In the genomic region with DNA sequence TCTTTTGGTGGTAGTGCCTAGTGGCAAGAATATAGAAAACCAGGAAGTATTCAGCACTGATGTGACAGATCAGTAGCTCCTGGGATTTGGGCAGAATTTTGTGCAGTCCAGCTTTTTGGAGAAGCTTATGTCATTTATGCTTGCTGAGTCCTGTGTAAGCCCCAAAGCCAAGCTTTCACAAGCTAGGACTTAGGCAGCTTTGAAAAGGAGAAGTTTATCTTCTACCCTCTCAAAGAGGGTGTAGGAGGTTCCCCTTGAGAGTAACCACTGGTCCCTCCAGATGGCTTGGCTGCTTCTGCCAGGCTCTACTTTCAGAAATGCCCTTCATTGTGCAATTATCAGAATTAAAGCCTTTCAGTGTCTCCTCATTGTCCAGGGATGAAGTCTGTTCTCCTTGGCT, we compare ENCODE assay signal across 17 cellular contexts.
DNase-seq lines count a peak whose midpoint lies in the region; ATAC-seq and TF ChIP-seq lines count a peak whose summit lies in the region.
"Had no signal": no experiment of that assay in that cellular context is flagged by ENCODE, and none has a peak within 500 bp of the region (broad histone marks: within the 10 kb centered on the region; RNA-seq: fewer than 3 reads in every experiment).

No MANE protein-coding gene starts in this region.

- H3K4me1 ChIP-seq in OCI-LY3 (ENCODE audit: low read length) (peaks cover 16% of the 10 kb centered on the region), spleen (peaks cover 0 to 6% (median 0%) of the 10 kb centered on the region in 6 donors), endodermal cell (ENCODE audit: control insufficient read depth, insufficient read depth, low read length) (no peaks in the 10 kb centered on the region)
- H3K4me1 ChIP-seq: foreskin keratinocyte, vagina had no signal

- no peaks in the 10 kb centered on the region; the same call in 1 of the 2 replicates for H3K9me3 ChIP-seq in OCI-LY3 (ENCODE audit: insufficient read depth, low read length)
- H3K9me3 ChIP-seq in spleen = peaks cover 0 to 33% (median 21%) of the 10 kb centered on the region in 8 donors
- H3K9me3 ChIP-seq in endodermal cell (ENCODE audit: control insufficient read depth, low read length) = peaks cover 16% of the 10 kb centered on the region
- H3K9me3 ChIP-seq: vagina had no signal

- H3K79me2 ChIP-seq in OCI-LY3 (ENCODE audit: low read length) = no peaks in the 10 kb centered on the region

- H3K36me3 ChIP-seq in OCI-LY3 (replicated peaks; ENCODE audit: low read depth, low read length) (peaks cover 3% of the 10 kb centered on the region), spleen (no peaks in the 10 kb centered on the region), endodermal cell (ENCODE audit: control insufficient read depth, insufficient read depth, low read length) (no peaks in the 10 kb centered on the region)
- H3K36me3 ChIP-seq: vagina had no signal

- TF ChIP-seq CTCF in OCI-LY3 (IDR thresholded peaks at IDR 0.05; ENCODE audit: low read depth, low read length) = no peak
- TF ChIP-seq CTCF in spleen (IDR thresholded peaks at IDR 0.05 in 8 of 11, conservative IDR thresholded peaks at IDR 0.05 in 3 of 11) = no peak
- TF ChIP-seq CTCF in endodermal cell (conservative IDR thresholded peaks at IDR 0.05) = no peak

- H3K9me3 Mint-ChIP-seq in activated T-cell treated with anti-CD3 and anti-CD28 coated beads, Interleukin-2, amount 50 U/mL, for 24 hours = peaks cover 20% of the 10 kb centered on the region
- H3K9me3 Mint-ChIP-seq in activated T-cell treated with anti-CD3 and anti-CD28 coated beads, Interleukin-2, amount 50 U/mL, for 4 hours = peaks cover 23% of the 10 kb centered on the region
- H3K9me3 Mint-ChIP-seq in activated naive CD8-positive, alpha-beta T cell (ENCODE audit: low read depth) = peaks cover 5% of the 10 kb centered on the region
- peaks cover 21% of the 10 kb centered on the region for H3K9me3 Mint-ChIP-seq in endodermal cell

- peaks cover 24% of the 10 kb centered on the region for H3K4me1 Mint-ChIP-seq in activated T-cell treated with anti-CD3 and anti-CD28 coated beads, Interleukin-2, amount 50 U/mL, for 24 hours (ENCODE audit: low read depth)
- peaks cover 24% of the 10 kb centered on the region for H3K4me1 Mint-ChIP-seq in activated T-cell treated with anti-CD3 and anti-CD28 coated beads, Interleukin-2, amount 50 U/mL, for 4 hours (ENCODE audit: low read depth)
- peaks cover 23% of the 10 kb centered on the region for H3K4me1 Mint-ChIP-seq in activated naive CD8-positive, alpha-beta T cell (ENCODE audit: low read depth)
- H3K4me1 Mint-ChIP-seq in endodermal cell = no peaks in the 10 kb centered on the region

- ATAC-seq in activated T-cell treated with anti-CD3 and anti-CD28 coated beads, Interleukin-2, amount 50 U/mL, for 4 hours = no peak
- ATAC-seq: foreskin keratinocyte; naive thymus-derived CD8-positive, alpha-beta T cell; stimulated activated naive CD8-positive, alpha-beta T cell treated with anti-CD3 and anti-CD28 coated beads, Interleukin-15, Interleukin-2, amounts not matched to agents 100 U/mL and 50 U/mL, for 24 hours had no signal

- no peak for TF ChIP-seq POLR2A in spleen (IDR thresholded peaks at IDR 0.05)

- no peak overlapping the region for H3K4me3 ChIP-seq in OCI-LY3 (ENCODE audit: low read length)
- no peak overlapping the region for H3K4me3 ChIP-seq in spleen
- no peak overlapping the region for H3K4me3 ChIP-seq in endodermal cell (ENCODE audit: low read length)
- H3K4me3 ChIP-seq: vagina had no signal

- H3K27ac ChIP-seq in OCI-LY3 (ENCODE audit: low read length) = peak overlapping the region; percentile 56; the same call in 1 of the 2 replicates
- H3K27ac ChIP-seq in spleen = peak overlapping the region in 6 of 8 donors; percentile 29 to 79 (median 60)
- H3K27ac ChIP-seq in endodermal cell (ENCODE audit: low read depth, low read length) = no peak overlapping the region
- H3K27ac ChIP-seq: foreskin keratinocyte, vagina had no signal

- no peak overlapping the region for H3K4me2 ChIP-seq in OCI-LY3 (ENCODE audit: low read length)
- H3K4me2 ChIP-seq: KMS-11 had no signal

- peaks cover 2% of the 10 kb centered on the region for H3K27me3 Mint-ChIP-seq in activated T-cell treated with anti-CD3 and anti-CD28 coated beads, Interleukin-2, amount 50 U/mL, for 24 hours
- H3K27me3 Mint-ChIP-seq in activated T-cell treated with anti-CD3 and anti-CD28 coated beads, Interleukin-2, amount 50 U/mL, for 4 hours (ENCODE audit: low read depth) = peaks cover 4% of the 10 kb centered on the region
- no peaks in the 10 kb centered on the region for H3K27me3 Mint-ChIP-seq in activated naive CD8-positive, alpha-beta T cell
- H3K27me3 Mint-ChIP-seq in endodermal cell (ENCODE audit: insufficient read depth) = peaks cover 25% of the 10 kb centered on the region
- H3K27me3 Mint-ChIP-seq: activated B cell treated with CpG ODN at 0.5 μM for 24 hours had no signal

- no peak for DNase-seq in activated T-cell treated with anti-CD3 and anti-CD28 coated beads, Interleukin-2, amount 50 U/mL, for 24 hours
- DNase-seq in activated T-cell treated with anti-CD3 and anti-CD28 coated beads, Interleukin-2, amount 50 U/mL, for 4 hours = no peak
- DNase-seq in spleen = no peak
- DNase-seq in NCI-H1930 (lab: John Stamatoyannopoulos, UW) = no peak
- no peak for DNase-seq in NCI-H2029 treated with DMSO at 0.1 percent for 48 hours (lab: John Stamatoyannopoulos, UW)
- DNase-seq in endodermal cell = no peak
- DNase-seq: activated B cell treated with CpG ODN at 0.5 μM for 24 hours; caudate nucleus; naive thymus-derived CD8-positive, alpha-beta T cell; NCI-H1436; NCI-H226; stimulated activated naive CD8-positive, alpha-beta T cell treated with anti-CD3 and anti-CD28 coated beads, Interleukin-15, Interleukin-2, amounts not matched to agents 100 U/mL and 50 U/mL, for 24 hours had no signal

- H3K27me3 ChIP-seq in OCI-LY3 (ENCODE audit: low read depth, low read length) (0 out of 2 replicates have a peak, but pooled peaks cover under 1% of the 10 kb centered on the region), spleen (replicated peaks in 1 of 7) (no peaks in the 10 kb centered on the region), endodermal cell (ENCODE audit: control insufficient read depth, insufficient read depth, low read length, poor library complexity, severe bottlenecking) (no peaks in the 10 kb centered on the region)
- H3K27me3 ChIP-seq: foreskin keratinocyte, vagina had no signal

- H3K4me3 Mint-ChIP-seq in activated T-cell treated with anti-CD3 and anti-CD28 coated beads, Interleukin-2, amount 50 U/mL, for 24 hours = no peak overlapping the region
- no peak overlapping the region for H3K4me3 Mint-ChIP-seq in activated T-cell treated with anti-CD3 and anti-CD28 coated beads, Interleukin-2, amount 50 U/mL, for 4 hours
- H3K4me3 Mint-ChIP-seq in activated naive CD8-positive, alpha-beta T cell = no peak overlapping the region
- H3K4me3 Mint-ChIP-seq in endodermal cell = no peak overlapping the region
- H3K4me3 Mint-ChIP-seq: activated B cell treated with CpG ODN at 0.5 μM for 24 hours had no signal

- H3K36me3 Mint-ChIP-seq in activated T-cell treated with anti-CD3 and anti-CD28 coated beads, Interleukin-2, amount 50 U/mL, for 24 hours (ENCODE audit: low read depth) = peaks cover 4% of the 10 kb centered on the region
- peaks cover 4% of the 10 kb centered on the region for H3K36me3 Mint-ChIP-seq in activated T-cell treated with anti-CD3 and anti-CD28 coated beads, Interleukin-2, amount 50 U/mL, for 4 hours (ENCODE audit: insufficient read depth)
- H3K36me3 Mint-ChIP-seq in activated naive CD8-positive, alpha-beta T cell = peaks cover 4% of the 10 kb centered on the region
- H3K36me3 Mint-ChIP-seq in endodermal cell (ENCODE audit: low read depth) = no peaks in the 10 kb centered on the region
- H3K36me3 Mint-ChIP-seq: naive thymus-derived CD8-positive, alpha-beta T cell had no signal

- intact Hi-C loops in spleen (cut with DNase I; ENCODE audit: low total_unique reads) = no loop called here

- H3K9ac ChIP-seq in OCI-LY3 (ENCODE audit: low read length) (no peak overlapping the region), endodermal cell (ENCODE audit: extremely low read depth, low read length, poor library complexity, severe bottlenecking) (no peak overlapping the region)

- H3K27ac Mint-ChIP-seq in activated T-cell treated with anti-CD3 and anti-CD28 coated beads, Interleukin-2, amount 50 U/mL, for 24 hours = peak overlapping the region; percentile 88
- H3K27ac Mint-ChIP-seq in activated naive CD8-positive, alpha-beta T cell = peak overlapping the region; percentile 92
- H3K27ac Mint-ChIP-seq in endodermal cell = no peak overlapping the region

- no peak overlapping the region for H2AFZ ChIP-seq in OCI-LY3 (ENCODE audit: low read depth, low read length)

- H4K20me1 ChIP-seq in OCI-LY3 (ENCODE audit: insufficient read depth, low read length) = no peaks in the 10 kb centered on the region
